1 cellular context compared by ENCODE assay signal in the genomic region with DNA sequence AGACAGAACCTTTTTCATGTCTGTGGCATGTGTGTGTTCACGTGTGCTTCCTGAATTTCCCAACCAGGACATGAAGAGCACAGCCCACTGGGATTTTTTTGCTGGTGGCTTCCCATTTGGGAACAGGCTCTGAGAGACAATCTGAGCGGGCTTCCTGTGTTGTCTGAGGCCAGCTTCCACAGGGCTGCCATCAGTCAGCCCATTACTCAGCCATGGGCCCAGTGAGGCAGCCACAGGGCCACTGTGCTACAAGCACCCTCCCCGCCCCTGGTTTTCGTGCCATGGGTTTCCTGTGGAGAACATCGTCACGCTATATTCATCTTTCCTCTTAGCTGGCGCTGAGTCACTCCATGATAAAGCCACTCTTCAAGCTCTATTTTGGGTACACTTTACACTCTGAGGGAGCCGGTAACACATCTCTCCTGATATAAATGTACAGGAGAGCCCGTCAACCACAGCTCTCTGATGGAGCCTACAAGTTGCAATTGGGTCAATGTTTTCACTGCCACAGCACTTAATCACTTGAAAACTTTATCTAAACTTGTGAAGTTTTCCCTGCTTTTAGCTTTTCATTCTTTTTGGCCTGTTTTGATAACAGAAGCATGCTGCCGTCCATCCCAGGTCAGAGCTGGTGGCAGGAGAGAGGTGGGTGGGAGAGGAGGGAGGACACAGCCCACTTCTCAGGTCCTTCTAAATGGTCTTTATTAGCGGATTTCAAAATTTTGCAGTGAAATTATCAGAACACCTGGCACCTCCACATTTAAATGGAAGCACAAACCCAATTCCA.
A peak's percentile ranks its signal among the peaks of the same experiment; 100 is the strongest.
TF ChIP-seq lines count a peak whose summit lies in the region.

No MANE protein-coding gene starts in this region.

TF ChIP-seq in K562, 482 proteins besides CTCF, POLR2A, EP300 and RAD21 (continued from another document and continues in another):
- TF ChIP-seq RCOR1 (IDR thresholded peaks at IDR 0.05; ENCODE audit: borderline replicate concordance in 1 of 2, low read depth in 2 of 2, low read length in 2 of 2) (peak in 1 of 2 experiments; percentile 82; a peak in 2 of 4 replicates), ASH1L (IDR thresholded peaks at IDR 0.05; ENCODE audit: borderline replicate concordance, low read depth, partially characterized antibody) (no peak), PRMT5 (CRISPR knock-in tag; IDR thresholded peaks at IDR 0.05) (no peak), MIER1 (IDR thresholded peaks at IDR 0.05; ENCODE audit: low read depth) (no peak), RBM25 (IDR thresholded peaks at IDR 0.05; ENCODE audit: low read depth, low read length, severe bottlenecking) (no peak), ZBTB7A (IDR thresholded peaks at IDR 0.05; ENCODE audit: borderline replicate concordance, control insufficient read depth, low read depth, low read length) (no peak), HMGN3 (IDR thresholded peaks at IDR 0.05; ENCODE audit: borderline replicate concordance, extremely low read depth, insufficient read length, low read depth, low read length) (no peak), SAP30 (IDR thresholded peaks at IDR 0.05; ENCODE audit: borderline replicate concordance, insufficient read depth, low read depth, low read length, poor library complexity, severe bottlenecking) (no peak), SMARCC2 (IDR thresholded peaks at IDR 0.05; ENCODE audit: low read depth) (0 out of 2 replicates have a peak, but pooled peaks have one; percentile 43), CEBPZ (IDR thresholded peaks at IDR 0.05; ENCODE audit: borderline replicate concordance, low read depth, low read length) (no peak), TCF15 (CRISPR knock-in tag; IDR thresholded peaks at IDR 0.05) (no peak), PHTF2 (CRISPR knock-in tag; IDR thresholded peaks at IDR 0.05) (no peak), CCAR2 (IDR thresholded peaks at IDR 0.05; ENCODE audit: low read depth, low read length) (no peak), SIN3B (IDR thresholded peaks at IDR 0.05; ENCODE audit: low read depth) (no peak), ZNF280A (IDR thresholded peaks at IDR 0.05; ENCODE audit: low read depth, partially characterized antibody) (no peak), ID3 (CRISPR knock-in tag; IDR thresholded peaks at IDR 0.05) (no peak), ID3 (tag; IDR thresholded peaks at IDR 0.05) (peak; percentile 24; the same call in 1 of the 2 replicates), NCOA6 (IDR thresholded peaks at IDR 0.05) (no peak), ZC3H11A (IDR thresholded peaks at IDR 0.05; ENCODE audit: low read depth, low read length) (no peak), ZNF12 (CRISPR knock-in tag; IDR thresholded peaks at IDR 0.05) (no peak), ZBED1 (IDR thresholded peaks at IDR 0.05) (no peak), MCM5 (IDR thresholded peaks at IDR 0.05; ENCODE audit: low read depth) (no peak), EZH2 (IDR thresholded peaks at IDR 0.05; ENCODE audit: borderline replicate concordance, low read depth, low read length) (no peak), ZNF324 (CRISPR knock-in tag; IDR thresholded peaks at IDR 0.05) (no peak), ZBTB8A (IDR thresholded peaks at IDR 0.05; ENCODE audit: partially characterized antibody) (no peak), MAFK (IDR thresholded peaks at IDR 0.05; ENCODE audit: low read length) (peak; percentile 76), HIVEP1 (CRISPR knock-in tag; IDR thresholded peaks at IDR 0.05) (no peak), NR2C1 (IDR thresholded peaks at IDR 0.05) (no peak), NR2C1 (tag; IDR thresholded peaks at IDR 0.05) (no peak), MYNN (IDR thresholded peaks at IDR 0.05) (peak; percentile 56; the same call in 1 of the 2 replicates), MYNN (CRISPR knock-in tag; IDR thresholded peaks at IDR 0.05) (no peak), ZC3H8 (IDR thresholded peaks at IDR 0.05) (no peak), TAL1 (IDR thresholded peaks at IDR 0.05) (no peak), ETV5 (CRISPR knock-in tag; IDR thresholded peaks at IDR 0.05; ENCODE audit: low read depth) (0 out of 2 replicates have a peak, but pooled peaks have one; percentile 35), E2F3 (CRISPR knock-in tag; IDR thresholded peaks at IDR 0.05) (no peak), HNRNPL (IDR thresholded peaks at IDR 0.05; ENCODE audit: low read depth, low read length) (no peak), CEBPG (CRISPR knock-in tag; IDR thresholded peaks at IDR 0.05) (no peak), CEBPG (tag; conservative IDR thresholded peaks at IDR 0.05 in 1 of 2, IDR thresholded peaks at IDR 0.05 in 1 of 2) (no peak), ZNF696 (CRISPR knock-in tag; conservative IDR thresholded peaks at IDR 0.05) (no peak), SAFB2 (IDR thresholded peaks at IDR 0.05; ENCODE audit: borderline replicate concordance, low read depth, low read length, severe bottlenecking) (no peak), MECOM (CRISPR knock-in tag; IDR thresholded peaks at IDR 0.05) (no peak), BDP1 (IDR thresholded peaks at IDR 0.05; ENCODE audit: insufficient read depth, insufficient read length) (no peak), ZNF584 (CRISPR knock-in tag; IDR thresholded peaks at IDR 0.05; ENCODE audit: low read depth) (peak; percentile 40; the same call in 1 of the 2 replicates), CHD4 (IDR thresholded peaks at IDR 0.05; ENCODE audit: insufficient read depth, insufficient replicate concordance, low read depth, low read length, poor library complexity, severe bottlenecking) (no peak)
- TF ChIP-seq, protein P1, sequence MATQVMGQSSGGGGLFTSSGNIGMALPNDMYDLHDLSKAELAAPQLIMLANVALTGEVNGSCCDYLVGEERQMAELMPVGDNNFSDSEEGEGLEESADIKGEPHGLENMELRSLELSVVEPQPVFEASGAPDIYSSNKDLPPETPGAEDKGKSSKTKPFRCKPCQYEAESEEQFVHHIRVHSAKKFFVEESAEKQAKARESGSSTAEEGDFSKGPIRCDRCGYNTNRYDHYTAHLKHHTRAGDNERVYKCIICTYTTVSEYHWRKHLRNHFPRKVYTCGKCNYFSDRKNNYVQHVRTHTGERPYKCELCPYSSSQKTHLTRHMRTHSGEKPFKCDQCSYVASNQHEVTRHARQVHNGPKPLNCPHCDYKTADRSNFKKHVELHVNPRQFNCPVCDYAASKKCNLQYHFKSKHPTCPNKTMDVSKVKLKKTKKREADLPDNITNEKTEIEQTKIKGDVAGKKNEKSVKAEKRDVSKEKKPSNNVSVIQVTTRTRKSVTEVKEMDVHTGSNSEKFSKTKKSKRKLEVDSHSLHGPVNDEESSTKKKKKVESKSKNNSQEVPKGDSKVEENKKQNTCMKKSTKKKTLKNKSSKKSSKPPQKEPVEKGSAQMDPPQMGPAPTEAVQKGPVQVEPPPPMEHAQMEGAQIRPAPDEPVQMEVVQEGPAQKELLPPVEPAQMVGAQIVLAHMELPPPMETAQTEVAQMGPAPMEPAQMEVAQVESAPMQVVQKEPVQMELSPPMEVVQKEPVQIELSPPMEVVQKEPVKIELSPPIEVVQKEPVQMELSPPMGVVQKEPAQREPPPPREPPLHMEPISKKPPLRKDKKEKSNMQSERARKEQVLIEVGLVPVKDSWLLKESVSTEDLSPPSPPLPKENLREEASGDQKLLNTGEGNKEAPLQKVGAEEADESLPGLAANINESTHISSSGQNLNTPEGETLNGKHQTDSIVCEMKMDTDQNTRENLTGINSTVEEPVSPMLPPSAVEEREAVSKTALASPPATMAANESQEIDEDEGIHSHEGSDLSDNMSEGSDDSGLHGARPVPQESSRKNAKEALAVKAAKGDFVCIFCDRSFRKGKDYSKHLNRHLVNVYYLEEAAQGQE (CRISPR knock-in tag; IDR thresholded peaks at IDR 0.05; ENCODE audit: low read depth), result no peak
- TF ChIP-seq, protein P2, sequence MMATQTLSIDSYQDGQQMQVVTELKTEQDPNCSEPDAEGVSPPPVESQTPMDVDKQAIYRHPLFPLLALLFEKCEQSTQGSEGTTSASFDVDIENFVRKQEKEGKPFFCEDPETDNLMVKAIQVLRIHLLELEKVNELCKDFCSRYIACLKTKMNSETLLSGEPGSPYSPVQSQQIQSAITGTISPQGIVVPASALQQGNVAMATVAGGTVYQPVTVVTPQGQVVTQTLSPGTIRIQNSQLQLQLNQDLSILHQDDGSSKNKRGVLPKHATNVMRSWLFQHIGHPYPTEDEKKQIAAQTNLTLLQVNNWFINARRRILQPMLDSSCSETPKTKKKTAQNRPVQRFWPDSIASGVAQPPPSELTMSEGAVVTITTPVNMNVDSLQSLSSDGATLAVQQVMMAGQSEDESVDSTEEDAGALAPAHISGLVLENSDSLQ (IDR thresholded peaks at IDR 0.05), result no peak
- TF ChIP-seq, protein P3, sequence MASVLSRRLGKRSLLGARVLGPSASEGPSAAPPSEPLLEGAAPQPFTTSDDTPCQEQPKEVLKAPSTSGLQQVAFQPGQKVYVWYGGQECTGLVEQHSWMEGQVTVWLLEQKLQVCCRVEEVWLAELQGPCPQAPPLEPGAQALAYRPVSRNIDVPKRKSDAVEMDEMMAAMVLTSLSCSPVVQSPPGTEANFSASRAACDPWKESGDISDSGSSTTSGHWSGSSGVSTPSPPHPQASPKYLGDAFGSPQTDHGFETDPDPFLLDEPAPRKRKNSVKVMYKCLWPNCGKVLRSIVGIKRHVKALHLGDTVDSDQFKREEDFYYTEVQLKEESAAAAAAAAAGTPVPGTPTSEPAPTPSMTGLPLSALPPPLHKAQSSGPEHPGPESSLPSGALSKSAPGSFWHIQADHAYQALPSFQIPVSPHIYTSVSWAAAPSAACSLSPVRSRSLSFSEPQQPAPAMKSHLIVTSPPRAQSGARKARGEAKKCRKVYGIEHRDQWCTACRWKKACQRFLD (CRISPR knock-in tag; IDR thresholded peaks at IDR 0.05), result no peak
- TF ChIP-seq, protein P4, sequence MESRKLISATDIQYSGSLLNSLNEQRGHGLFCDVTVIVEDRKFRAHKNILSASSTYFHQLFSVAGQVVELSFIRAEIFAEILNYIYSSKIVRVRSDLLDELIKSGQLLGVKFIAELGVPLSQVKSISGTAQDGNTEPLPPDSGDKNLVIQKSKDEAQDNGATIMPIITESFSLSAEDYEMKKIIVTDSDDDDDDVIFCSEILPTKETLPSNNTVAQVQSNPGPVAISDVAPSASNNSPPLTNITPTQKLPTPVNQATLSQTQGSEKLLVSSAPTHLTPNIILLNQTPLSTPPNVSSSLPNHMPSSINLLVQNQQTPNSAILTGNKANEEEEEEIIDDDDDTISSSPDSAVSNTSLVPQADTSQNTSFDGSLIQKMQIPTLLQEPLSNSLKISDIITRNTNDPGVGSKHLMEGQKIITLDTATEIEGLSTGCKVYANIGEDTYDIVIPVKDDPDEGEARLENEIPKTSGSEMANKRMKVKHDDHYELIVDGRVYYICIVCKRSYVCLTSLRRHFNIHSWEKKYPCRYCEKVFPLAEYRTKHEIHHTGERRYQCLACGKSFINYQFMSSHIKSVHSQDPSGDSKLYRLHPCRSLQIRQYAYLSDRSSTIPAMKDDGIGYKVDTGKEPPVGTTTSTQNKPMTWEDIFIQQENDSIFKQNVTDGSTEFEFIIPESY (CRISPR knock-in tag; IDR thresholded peaks at IDR 0.05), result no peak
- TF ChIP-seq, protein P5, sequence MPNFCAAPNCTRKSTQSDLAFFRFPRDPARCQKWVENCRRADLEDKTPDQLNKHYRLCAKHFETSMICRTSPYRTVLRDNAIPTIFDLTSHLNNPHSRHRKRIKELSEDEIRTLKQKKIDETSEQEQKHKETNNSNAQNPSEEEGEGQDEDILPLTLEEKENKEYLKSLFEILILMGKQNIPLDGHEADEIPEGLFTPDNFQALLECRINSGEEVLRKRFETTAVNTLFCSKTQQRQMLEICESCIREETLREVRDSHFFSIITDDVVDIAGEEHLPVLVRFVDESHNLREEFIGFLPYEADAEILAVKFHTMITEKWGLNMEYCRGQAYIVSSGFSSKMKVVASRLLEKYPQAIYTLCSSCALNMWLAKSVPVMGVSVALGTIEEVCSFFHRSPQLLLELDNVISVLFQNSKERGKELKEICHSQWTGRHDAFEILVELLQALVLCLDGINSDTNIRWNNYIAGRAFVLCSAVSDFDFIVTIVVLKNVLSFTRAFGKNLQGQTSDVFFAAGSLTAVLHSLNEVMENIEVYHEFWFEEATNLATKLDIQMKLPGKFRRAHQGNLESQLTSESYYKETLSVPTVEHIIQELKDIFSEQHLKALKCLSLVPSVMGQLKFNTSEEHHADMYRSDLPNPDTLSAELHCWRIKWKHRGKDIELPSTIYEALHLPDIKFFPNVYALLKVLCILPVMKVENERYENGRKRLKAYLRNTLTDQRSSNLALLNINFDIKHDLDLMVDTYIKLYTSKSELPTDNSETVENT (CRISPR knock-in tag; IDR thresholded peaks at IDR 0.05), result no peak
